ENCODE assay signal across 1 cellular context in the genomic region with DNA sequence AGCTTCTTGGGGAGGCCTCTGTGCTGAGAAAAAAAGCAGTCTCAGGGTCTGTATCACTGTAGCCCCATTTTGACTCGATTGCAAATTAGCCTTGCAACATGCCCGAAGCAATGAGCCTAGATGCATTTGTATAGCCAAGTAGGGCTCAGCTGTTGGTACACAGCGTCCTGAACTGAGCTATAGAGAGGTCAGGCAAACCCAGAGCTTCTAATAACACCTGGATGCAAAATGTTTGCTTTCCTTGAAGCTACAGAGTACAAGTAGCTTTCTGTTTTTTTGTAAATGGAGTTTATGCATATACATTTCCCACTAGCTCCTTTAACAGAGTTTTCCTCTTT.
TF ChIP-seq lines count a peak whose summit lies in the region.

No MANE protein-coding gene starts in this region.

TF ChIP-seq in SK-N-SH, 30 proteins besides CTCF, POLR2A, EP300 and RAD21 (continued from another document):
- TF ChIP-seq CHD2 (IDR thresholded peaks at IDR 0.05; ENCODE audit: low read length, partially characterized antibody): no peak
- no peak for TF ChIP-seq TEAD4 (IDR thresholded peaks at IDR 0.05; ENCODE audit: borderline replicate concordance, insufficient read depth)
- no peak for TF ChIP-seq EZH2phosphoT487 (IDR thresholded peaks at IDR 0.05; ENCODE audit: borderline replicate concordance, low read depth)
- no peak for TF ChIP-seq RCOR1 (IDR thresholded peaks at IDR 0.05; ENCODE audit: low read length)
- no peak for TF ChIP-seq JUND (IDR thresholded peaks at IDR 0.05)
